18 cellular contexts compared by ENCODE assay signal in the genomic region with DNA sequence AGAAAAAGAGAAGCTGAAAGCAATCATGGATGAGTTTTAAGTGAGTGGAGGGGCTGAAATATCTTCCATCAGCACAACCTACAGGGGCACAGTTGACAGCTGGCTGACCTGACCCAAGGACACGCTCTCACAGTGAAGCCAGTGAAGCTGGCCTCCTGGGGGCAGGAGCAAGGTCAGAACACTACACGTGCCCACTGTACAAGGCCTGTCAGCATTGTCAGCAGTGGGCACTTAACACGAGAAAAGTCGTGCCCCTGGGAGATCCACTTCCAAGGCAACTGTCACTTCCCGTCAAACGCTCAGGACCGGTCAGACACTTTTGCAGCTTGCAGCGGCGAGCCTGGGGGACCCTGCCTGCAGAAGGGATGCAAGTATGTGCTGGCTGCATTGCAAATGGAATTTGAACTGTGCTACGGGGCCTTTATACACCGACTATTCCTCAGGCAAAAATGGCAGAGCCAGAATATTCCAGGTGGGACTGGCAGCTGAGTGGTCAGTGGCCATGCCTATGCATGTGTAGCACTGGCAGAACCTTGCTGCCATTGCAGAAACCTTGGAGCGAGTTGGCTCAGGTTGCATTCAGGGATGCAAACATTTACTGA.
A peak's percentile ranks its signal among the peaks of the same experiment; 100 is the strongest.
DNase-seq lines count a peak whose midpoint lies in the region; ATAC-seq and TF ChIP-seq lines count a peak whose summit lies in the region.
"Had no signal": no experiment of that assay in that cellular context is flagged by ENCODE, and none has a peak within 500 bp of the region (broad histone marks: within the 10 kb centered on the region; RNA-seq: fewer than 3 reads in every experiment).

No MANE protein-coding gene starts in this region.

- H3K56ac ChIP-seq in IMR-90 (ENCODE audit: extremely low read depth, insufficient read depth, low read length) = no peak overlapping the region

- no peak overlapping the region for H2BK20ac ChIP-seq in IMR-90 (ENCODE audit: low read depth, low read length)

- H3K79me1 ChIP-seq in IMR-90 (ENCODE audit: low read depth in 1 of 2, low read length in 2 of 2) (no peaks in the 10 kb centered on the region), neuronal stem cell (ENCODE audit: low read depth, low read length) (no peaks in the 10 kb centered on the region)

- no peaks in the 10 kb centered on the region for H3K9me3 Mint-ChIP-seq in T-helper 1 cell treated with Interleukin-12 subunit alpha and Interleukin-12 subunit beta and Interleukin-4 antibody, amounts not matched to agents 30 μg/mL and 1 μg/mL, for 36 hours
- H3K9me3 Mint-ChIP-seq in activated naive CD8-positive, alpha-beta T cell treated with anti-CD3 and anti-CD28 coated beads, Interleukin-2, amount 10 ng/mL, durations not matched to agents 7 days and 5 days = no peaks in the 10 kb centered on the region
- H3K9me3 Mint-ChIP-seq: CD8-positive, alpha-beta memory T cell had no signal

- no peak overlapping the region for H2AFZ ChIP-seq in IMR-90 (replicated peaks; ENCODE audit: low read length, poor library complexity)
- H2AFZ ChIP-seq in neuronal stem cell (ENCODE audit: low read length) = no peak overlapping the region
- H2AFZ ChIP-seq in mammary epithelial cell (ENCODE audit: low read depth, low read length) = no peak overlapping the region
- H2AFZ ChIP-seq: GM23248 had no signal

- WGBS in IMR-90 (ENCODE audit: extremely low coverage in 2 of 2, insufficient read length in 1 of 2), 2 experiments = 61% methylated on average over 5 of the region's 12 CpGs; no CpG with 5 or more reads in 1 of the 2 experiments
- WGBS in neuronal stem cell (ENCODE audit: extremely low coverage in 2 of 2, insufficient read length in 2 of 2, insufficient replicate concordance in 1 of 2), 2 donors = no CpG with 5 or more reads among the region's 12 CpGs
- WGBS in mammary epithelial cell (ENCODE audit: low coverage, missing lambda C conversion rate) = 80% methylated on average over 12 of the region's 12 CpGs

- no peak overlapping the region for H3K27ac ChIP-seq in IMR-90 (ENCODE audit: insufficient read depth, low read length)
- H3K27ac ChIP-seq in neuronal stem cell (replicated peaks; ENCODE audit: low read length) = no peak overlapping the region
- H3K27ac ChIP-seq in mammary epithelial cell (ENCODE audit: insufficient read depth, low read depth, low read length) = no peak overlapping the region
- H3K27ac ChIP-seq: 22Rv1, GM23248, upper lobe of left lung had no signal

- BruUV-seq in IMR-90 (replicated peaks; lab: Mats Ljungman, UMichigan) (no TSS peak), mammary epithelial cell (replicated peaks; lab: Mats Ljungman, UMichigan) (no TSS peak)

- H3K4ac ChIP-seq in IMR-90 (ENCODE audit: low read depth, low read length) (no peak overlapping the region), neuronal stem cell (ENCODE audit: low read length) (no peak overlapping the region)

- peak overlapping the region; percentile 20 for H2AK9ac ChIP-seq in IMR-90 (replicated peaks; ENCODE audit: low read depth, low read length, poor library complexity)

- DNase-seq in T-helper 1 cell (no peak), IMR-90 (no peak), neuronal stem cell (ENCODE audit: low spot score) (no peak), GM19240 (ENCODE audit: insufficient read length, low spot score) (no peak), mammary epithelial cell (no peak)
- no peak for DNase-seq in activated naive CD8-positive, alpha-beta T cell treated with anti-CD3 and anti-CD28 coated beads, Interleukin-2, amount 10 ng/mL, durations not matched to agents 7 days and 5 days
- DNase-seq in stimulated activated naive CD4-positive, alpha-beta T cell (lab: John Stamatoyannopoulos, UW) = no peak
- DNase-seq: activated CD8-positive, alpha-beta T cell treated with anti-CD3 and anti-CD28 coated beads for 36 hours; CD8-positive, alpha-beta memory T cell; erythroblast; GM23248; NCI-H1048; stimulated activated CD4-positive, alpha-beta T cell treated with anti-CD3 and anti-CD28 coated beads, Interleukin-4, amount 100 ng/mL, for 1 hour had no signal

- TF ChIP-seq RAD21 in IMR-90 (IDR thresholded peaks at IDR 0.05; ENCODE audit: low read length) = no peak

- H3K36me3 Mint-ChIP-seq in T-helper 1 cell treated with Interleukin-12 subunit alpha and Interleukin-12 subunit beta and Interleukin-4 antibody, amounts not matched to agents 30 μg/mL and 1 μg/mL, for 36 hours (ENCODE audit: low read depth) = peaks cover 42% of the 10 kb centered on the region
- H3K36me3 Mint-ChIP-seq in activated naive CD8-positive, alpha-beta T cell treated with anti-CD3 and anti-CD28 coated beads, Interleukin-2, amount 10 ng/mL, durations not matched to agents 7 days and 5 days = peaks cover 48% of the 10 kb centered on the region

- intact Hi-C loops in IMR-90 (cut with micrococcal nuclease) (no loop called here), mammary epithelial cell (cut with micrococcal nuclease) (no loop called here)

- H2BK15ac ChIP-seq in IMR-90 (ENCODE audit: low read depth, low read length) = no peak overlapping the region
- H2BK15ac ChIP-seq in neuronal stem cell (ENCODE audit: low read length) = no peak overlapping the region

- peaks cover 12% of the 10 kb centered on the region for H3K27me3 ChIP-seq in IMR-90 (ENCODE audit: control insufficient read depth, insufficient read depth, low read length)
- H3K27me3 ChIP-seq in neuronal stem cell (ENCODE audit: control insufficient read depth in 3 of 3, insufficient read depth in 3 of 3, low read depth in 1 of 3, low read length in 3 of 3) = no peaks in the 10 kb centered on the region
- no peaks in the 10 kb centered on the region for H3K27me3 ChIP-seq in mammary epithelial cell (ENCODE audit: insufficient read depth, low read length)
- H3K27me3 ChIP-seq: upper lobe of left lung had no signal

- H4K20me1 ChIP-seq in IMR-90 (ENCODE audit: insufficient read depth, low read length) (no peaks in the 10 kb centered on the region), mammary epithelial cell (ENCODE audit: insufficient read depth, low read length) (no peaks in the 10 kb centered on the region)

- H3K4me3 Mint-ChIP-seq in T-helper 1 cell treated with Interleukin-12 subunit alpha and Interleukin-12 subunit beta and Interleukin-4 antibody, amounts not matched to agents 30 μg/mL and 1 μg/mL, for 36 hours = no peak overlapping the region
- H3K4me3 Mint-ChIP-seq in activated naive CD8-positive, alpha-beta T cell treated with anti-CD3 and anti-CD28 coated beads, Interleukin-2, amount 10 ng/mL, durations not matched to agents 7 days and 5 days = no peak overlapping the region
- H3K4me3 Mint-ChIP-seq: activated CD8-positive, alpha-beta T cell treated with anti-CD3 and anti-CD28 coated beads for 36 hours; CD8-positive, alpha-beta memory T cell had no signal

- H3K4me2 ChIP-seq in IMR-90 (ENCODE audit: low read depth, low read length) (no peak overlapping the region), neuronal stem cell (ENCODE audit: insufficient read depth, low read length, poor library complexity, severe bottlenecking) (no peak overlapping the region), mammary epithelial cell (ENCODE audit: insufficient read depth, low read depth, low read length) (no peak overlapping the region)

- H3K36me3 ChIP-seq in IMR-90 (ENCODE audit: control insufficient read depth, insufficient read depth, low read length) (no peaks in the 10 kb centered on the region), neuronal stem cell (replicated peaks in 1 of 2; ENCODE audit: control insufficient read depth in 2 of 2, insufficient read depth in 2 of 2, low read length in 2 of 2) (no peaks in the 10 kb centered on the region), mammary epithelial cell (ENCODE audit: insufficient read depth, low read length) (no peaks in the 10 kb centered on the region)
- H3K36me3 ChIP-seq: upper lobe of left lung had no signal

- H3K9me1 ChIP-seq in IMR-90 (ENCODE audit: insufficient read depth, low read length) = no peaks in the 10 kb centered on the region

- peak overlapping the region; percentile 4 for H3K27ac Mint-ChIP-seq in T-helper 1 cell treated with Interleukin-12 subunit alpha and Interleukin-12 subunit beta and Interleukin-4 antibody, amounts not matched to agents 30 μg/mL and 1 μg/mL, for 36 hours
- peak overlapping the region; percentile 1 for H3K27ac Mint-ChIP-seq in activated naive CD8-positive, alpha-beta T cell treated with anti-CD3 and anti-CD28 coated beads, Interleukin-2, amount 10 ng/mL, durations not matched to agents 7 days and 5 days
- H3K27ac Mint-ChIP-seq: activated CD8-positive, alpha-beta T cell treated with anti-CD3 and anti-CD28 coated beads for 36 hours had no signal

- H3K23ac ChIP-seq in IMR-90 (ENCODE audit: low read depth, low read length) (no peak overlapping the region), neuronal stem cell (ENCODE audit: low read depth, low read length, poor library complexity) (no peak overlapping the region)

- no peaks in the 10 kb centered on the region for H3K9me3 ChIP-seq in IMR-90 (ENCODE audit: control insufficient read depth, insufficient read depth, low read length)
- H3K9me3 ChIP-seq in neuronal stem cell (replicated peaks in 1 of 2; ENCODE audit: control insufficient read depth in 2 of 2, insufficient read depth in 1 of 2, low read depth in 1 of 2, low read length in 2 of 2) = no peaks in the 10 kb centered on the region
- H3K9me3 ChIP-seq in mammary epithelial cell (replicated peaks; ENCODE audit: insufficient read depth, low read length) = no peaks in the 10 kb centered on the region
- H3K9me3 ChIP-seq: upper lobe of left lung had no signal

- no peak overlapping the region for H2AK5ac ChIP-seq in IMR-90 (ENCODE audit: low read depth, low read length)
- H2AK5ac ChIP-seq in neuronal stem cell (ENCODE audit: low read depth, low read length) = no peak overlapping the region

- H2BK5ac ChIP-seq in IMR-90 (ENCODE audit: low read depth, low read length, poor library complexity, severe bottlenecking) (no peak overlapping the region), neuronal stem cell (ENCODE audit: low read length) (no peak overlapping the region)

- H3K9ac ChIP-seq in IMR-90 (ENCODE audit: low read depth, low read length) = no peak overlapping the region
- H3K9ac ChIP-seq in neuronal stem cell (ENCODE audit: low read depth, low read length, poor library complexity) = no peak overlapping the region
- H3K9ac ChIP-seq in mammary epithelial cell (ENCODE audit: insufficient read depth, low read length) = no peak overlapping the region
- H3K9ac ChIP-seq: GM23248 had no signal

- H4K91ac ChIP-seq in IMR-90 (ENCODE audit: insufficient read depth, low read depth, low read length) = no peak overlapping the region
- no peak overlapping the region for H4K91ac ChIP-seq in neuronal stem cell (ENCODE audit: low read depth, low read length, poor library complexity)

- H4K5ac ChIP-seq in IMR-90 (ENCODE audit: low read depth, low read length) = no peak overlapping the region

- ATAC-seq in IMR-90 (ENCODE audit: low read depth) = no peak
- no peak for ATAC-seq in activated naive CD8-positive, alpha-beta T cell treated with anti-CD3 and anti-CD28 coated beads, Interleukin-2, amount 10 ng/mL, durations not matched to agents 7 days and 5 days (ENCODE audit: low read depth)
- ATAC-seq: activated CD8-positive, alpha-beta T cell treated with anti-CD3 and anti-CD28 coated beads for 36 hours; K562 had no signal

- peaks cover 48% of the 10 kb centered on the region for H3K4me1 Mint-ChIP-seq in T-helper 1 cell treated with Interleukin-12 subunit alpha and Interleukin-12 subunit beta and Interleukin-4 antibody, amounts not matched to agents 30 μg/mL and 1 μg/mL, for 36 hours (ENCODE audit: low read depth)
- H3K4me1 Mint-ChIP-seq in activated naive CD8-positive, alpha-beta T cell treated with anti-CD3 and anti-CD28 coated beads, Interleukin-2, amount 10 ng/mL, durations not matched to agents 7 days and 5 days = peaks cover 37% of the 10 kb centered on the region

- H4K8ac ChIP-seq in IMR-90 (ENCODE audit: low read depth in 2 of 2, low read length in 2 of 2) = no peak overlapping the region
- no peak overlapping the region for H4K8ac ChIP-seq in neuronal stem cell (ENCODE audit: low read depth, low read length)

- H3K4me1 ChIP-seq in IMR-90 (ENCODE audit: control insufficient read depth, insufficient read depth, low read length) (peaks cover 2% of the 10 kb centered on the region; the same call in 1 of the 2 replicates), neuronal stem cell (ENCODE audit: control insufficient read depth in 2 of 2, insufficient read depth in 1 of 2, low read depth in 1 of 2, low read length in 2 of 2) (peaks cover 6 to 11% of the 10 kb centered on the region in 2 donors), mammary epithelial cell (ENCODE audit: insufficient read depth, low read length) (no peaks in the 10 kb centered on the region)

- no peaks in the 10 kb centered on the region for H3K79me2 ChIP-seq in mammary epithelial cell (ENCODE audit: insufficient read depth, low read length)

- TF ChIP-seq CTCF in IMR-90 (conservative IDR thresholded peaks at IDR 0.05; ENCODE audit: low read depth, low read length) = no peak
- no peak for TF ChIP-seq CTCF in mammary epithelial cell (conservative IDR thresholded peaks at IDR 0.05 in 1 of 2, IDR thresholded peaks at IDR 0.05 in 1 of 2; ENCODE audit: extremely low read depth in 1 of 2, insufficient read depth in 1 of 2, low read depth in 1 of 2, low read length in 2 of 2)

- dilution Hi-C loops in IMR-90 (cut with HindIII; ENCODE audit: low sequenced_read_pairs, unreplicated experiment) (no loop called here), mammary epithelial cell (cut with HindIII; ENCODE audit: low sequenced_read_pairs) (no loop called here)

- POLR2A ChIA-PET in IMR-90 (lab: Charles Lee; ENCODE audit: unreplicated experiment) = no interaction called here
- POLR2A ChIA-PET in activated naive CD8-positive, alpha-beta T cell treated with anti-CD3 and anti-CD28 coated beads, Interleukin-2, amount 10 ng/mL, durations not matched to agents 7 days and 5 days (lab: Charles Lee) = interaction anchor here (0.5 kb wide), 1 partner anchor 33 kb away, joined by 3 read pairs; no protein-coding TSS in a partner anchor

- H3K14ac ChIP-seq in IMR-90 (replicated peaks; ENCODE audit: low read depth, low read length) (no peak overlapping the region), neuronal stem cell (ENCODE audit: low read length) (peak overlapping the region; percentile 11)

- CTCF ChIA-PET in IMR-90 (lab: Yijun Ruan, JAX) = interaction anchor here (0.9 kb wide), 1 partner anchor 175 kb away, joined by 3 read pairs; no protein-coding TSS in a partner anchor
- CTCF ChIA-PET in mammary epithelial cell (lab: Charles Lee; ENCODE audit: low non-redundant PET) = no interaction called here

- no peak overlapping the region for H2BK12ac ChIP-seq in neuronal stem cell (ENCODE audit: low read length)

- H3K18ac ChIP-seq in IMR-90 (ENCODE audit: low read depth, low read length) (no peak overlapping the region), neuronal stem cell (ENCODE audit: low read length) (peak overlapping the region; percentile 79)

- H3K27me3 Mint-ChIP-seq in T-helper 1 cell treated with Interleukin-12 subunit alpha and Interleukin-12 subunit beta and Interleukin-4 antibody, amounts not matched to agents 30 μg/mL and 1 μg/mL, for 36 hours (ENCODE audit: low read depth) = no peaks in the 10 kb centered on the region
- no peaks in the 10 kb centered on the region for H3K27me3 Mint-ChIP-seq in activated naive CD8-positive, alpha-beta T cell treated with anti-CD3 and anti-CD28 coated beads, Interleukin-2, amount 10 ng/mL, durations not matched to agents 7 days and 5 days
- H3K27me3 Mint-ChIP-seq: activated CD8-positive, alpha-beta T cell treated with anti-CD3 and anti-CD28 coated beads for 36 hours; CD8-positive, alpha-beta memory T cell had no signal

- H2BK120ac ChIP-seq in IMR-90 (ENCODE audit: low read depth, low read length) (no peak overlapping the region), neuronal stem cell (ENCODE audit: low read depth, low read length) (no peak overlapping the region)

- H3K4me3 ChIP-seq in IMR-90 (ENCODE audit: insufficient read depth, low read depth, low read length) (no peak overlapping the region), neuronal stem cell (ENCODE audit: low read length in 2 of 2) (no peak overlapping the region), mammary epithelial cell (replicated peaks in 1 of 3; ENCODE audit: insufficient read depth in 1 of 3, low read depth in 2 of 3, low read length in 3 of 3) (no peak overlapping the region)
- H3K4me3 ChIP-seq: coronary artery, GM23248, K562, upper lobe of left lung had no signal

- no peak for TF ChIP-seq POLR2A in IMR-90 (IDR thresholded peaks at IDR 0.05; ENCODE audit: low read depth, low read length)

- in situ Hi-C loops in IMR-90 (cut with MboI; ENCODE audit: low sequenced_read_pairs) = no loop called here
- in situ Hi-C loops in mammary epithelial cell (cut with MboI; ENCODE audit: low sequenced_read_pairs in 2 of 2) = loop anchor here (25.0 kb wide), 1 partner anchor 294 kb away; no protein-coding TSS in a partner anchor
